In the genomic region with DNA sequence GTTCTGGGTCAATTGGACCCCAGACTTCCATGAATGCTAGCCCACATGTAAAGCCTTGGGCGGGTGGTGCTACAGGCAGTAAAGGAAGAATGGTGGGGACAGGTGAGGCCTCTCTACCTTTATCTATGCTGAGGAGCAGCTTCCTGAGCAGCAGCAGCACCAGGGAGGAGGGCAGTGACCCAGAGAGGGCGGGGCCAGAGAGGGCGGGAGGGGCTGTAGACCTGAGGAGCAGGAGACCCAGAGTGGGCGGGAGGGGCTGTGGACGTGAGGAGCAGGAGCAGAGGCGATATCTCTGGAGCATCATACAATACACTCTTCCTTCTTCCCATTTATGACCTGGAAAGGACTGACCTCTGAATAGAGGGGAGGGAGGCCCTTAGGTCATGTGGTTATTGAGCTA, we compare ENCODE assay signal across 24 cellular contexts.
DNase-seq lines count a peak whose midpoint lies in the region; ATAC-seq, FAIRE-seq and TF ChIP-seq lines count a peak whose summit lies in the region.
"Had no signal": no experiment of that assay in that cellular context is flagged by ENCODE, and none has a peak within 500 bp of the region (broad histone marks: within the 10 kb centered on the region; RNA-seq: fewer than 3 reads in every experiment).

No MANE protein-coding gene starts in this region.

- H3K4me3 Mint-ChIP-seq in endodermal cell: no peak overlapping the region
- H3K4me3 Mint-ChIP-seq: CD14-positive monocyte; CD4-positive, alpha-beta T cell; CD8-positive, alpha-beta memory T cell; HFFc6 had no signal

- TF ChIP-seq RAD21 in K562 (CRISPR knock-in tag; conservative IDR thresholded peaks at IDR 0.05 in 1 of 2, IDR thresholded peaks at IDR 0.05 in 1 of 2): no peak

- POLR2A ChIA-PET in K562 (lab: Yijun Ruan, JAX): no interaction called here

- no peaks in the 10 kb centered on the region for H4K20me1 ChIP-seq in K562 (replicated peaks; ENCODE audit: control insufficient read depth, insufficient read depth, low read length)
- H4K20me1 ChIP-seq: BLaER1 treated with 17β-estradiol and CSF1 and Interleukin-3, amounts not matched to agents 10 nM and 100 nM had no signal

- intact Hi-C loops in K562 (cut with micrococcal nuclease): no loop called here
- intact Hi-C loops in head of caudate nucleus (cut with DNase I): no loop called here

- no peaks in the 10 kb centered on the region for H3K4me1 Mint-ChIP-seq in endodermal cell
- H3K4me1 Mint-ChIP-seq: CD14-positive monocyte; CD8-positive, alpha-beta memory T cell had no signal

- H2AFZ ChIP-seq in K562 (ENCODE audit: low read depth, low read length): no peak overlapping the region

- no peak overlapping the region for H3K27ac Mint-ChIP-seq in endodermal cell
- H3K27ac Mint-ChIP-seq: CD14-positive monocyte; CD4-positive, alpha-beta T cell; CD8-positive, alpha-beta memory T cell; HFFc6 had no signal

- DNase-seq in H7 (peak; percentile 40), K562 (ENCODE audit: extremely low read depth in 1 of 4, low spot score in 3 of 4) (no peak), endodermal cell (peak; percentile 72), NCI-H82 (lab: John Stamatoyannopoulos, UW) (no peak), head of caudate nucleus (no peak)
- DNase-seq: 8988T; ACHN; AML-193; BE2C; Calu3; CD4-positive, alpha-beta T cell; CD8-positive, alpha-beta memory T cell; DMS53; DMS79 treated with DMSO at 0.1 percent for 48 hours; GF-D8; GOT3; HFFc6 had no signal

- 0% methylated on average over 3 of the region's 6 CpGs for WGBS in K562 (ENCODE audit: insufficient coverage, low coverage, missing lambda C conversion rate)
- WGBS in endodermal cell (ENCODE audit: insufficient coverage in 1 of 2, insufficient read length in 1 of 2), 2 experiments: 78% methylated on average over 6 of the region's 6 CpGs; no CpG with 5 or more reads in 1 of the 2 experiments

- no peaks in the 10 kb centered on the region for H3K9me3 ChIP-seq in K562 (replicated peaks; ENCODE audit: control insufficient read depth, insufficient read depth, low read depth, low read length)
- no peaks in the 10 kb centered on the region for H3K9me3 ChIP-seq in endodermal cell (ENCODE audit: control insufficient read depth, low read length)
- H3K9me3 ChIP-seq: A549, BE2C, HAP-1 had no signal

- CTCF ChIA-PET in K562 (lab: Yijun Ruan, JAX; ENCODE audit: low intra/inter-chr PET ratio): no interaction called here

- no peaks in the 10 kb centered on the region for H3K79me2 ChIP-seq in K562 (ENCODE audit: control insufficient read depth, insufficient read depth, low read length)

- TF ChIP-seq EP300 in K562 (IDR thresholded peaks at IDR 0.05; ENCODE audit: low read length): no peak

- H3K9ac ChIP-seq in K562 (ENCODE audit: insufficient read depth in 1 of 2, low read depth in 2 of 2, low read length in 2 of 2): no peak overlapping the region
- no peak overlapping the region for H3K9ac ChIP-seq in endodermal cell (ENCODE audit: extremely low read depth, low read length, poor library complexity, severe bottlenecking)
- H3K9ac ChIP-seq: BLaER1 treated with 17β-estradiol and CSF1 and Interleukin-3, amounts not matched to agents 10 nM and 100 nM had no signal

- H3K4me3 ChIP-seq in H7 (ENCODE audit: insufficient read depth, low read depth, low read length): no peak overlapping the region
- H3K4me3 ChIP-seq in K562: no peak overlapping the region
- H3K4me3 ChIP-seq in endodermal cell (ENCODE audit: low read length): no peak overlapping the region
- H3K4me3 ChIP-seq: A549; BLaER1 treated with 17β-estradiol and CSF1 and Interleukin-3, amounts not matched to agents 10 nM and 100 nM; HAP-1 had no signal

- no peaks in the 10 kb centered on the region for H3K27me3 ChIP-seq in H7 (ENCODE audit: control insufficient read depth, insufficient read depth, low read length)
- peaks cover 0 to 6% of the 10 kb centered on the region in 2 experiments; a peak in 1 of 5 replicates for H3K27me3 ChIP-seq in K562 (ENCODE audit: control insufficient read depth in 2 of 2, insufficient read depth in 2 of 2, low read length in 2 of 2)
- H3K27me3 ChIP-seq in endodermal cell (ENCODE audit: control insufficient read depth, insufficient read depth, low read length, poor library complexity, severe bottlenecking): no peaks in the 10 kb centered on the region
- H3K27me3 ChIP-seq: BE2C; BLaER1 treated with 17β-estradiol and CSF1 and Interleukin-3, amounts not matched to agents 10 nM and 100 nM had no signal

- TF ChIP-seq POLR2A in K562 (conservative IDR thresholded peaks at IDR 0.05): no peak

- in situ Hi-C loops in K562 (cut with MboI): no loop called here

- H3K9me3 Mint-ChIP-seq in endodermal cell: peaks cover 15% of the 10 kb centered on the region

- H3K36me3 Mint-ChIP-seq in endodermal cell (ENCODE audit: low read depth): no peaks in the 10 kb centered on the region
- H3K36me3 Mint-ChIP-seq: CD14-positive monocyte; CD8-positive, alpha-beta memory T cell had no signal

- H3K36me3 ChIP-seq in H7 (replicated peaks; ENCODE audit: control insufficient read depth, insufficient read depth, low read length) (no peaks in the 10 kb centered on the region), K562 (ENCODE audit: control insufficient read depth, insufficient read depth, low read length) (no peaks in the 10 kb centered on the region), endodermal cell (ENCODE audit: control insufficient read depth, insufficient read depth, low read length) (no peaks in the 10 kb centered on the region)
- H3K36me3 ChIP-seq: BE2C; BLaER1 treated with 17β-estradiol and CSF1 and Interleukin-3, amounts not matched to agents 10 nM and 100 nM; HAP-1 had no signal

- H3K27me3 Mint-ChIP-seq in endodermal cell (ENCODE audit: insufficient read depth): no peaks in the 10 kb centered on the region
- H3K27me3 Mint-ChIP-seq: CD4-positive, alpha-beta T cell; CD8-positive, alpha-beta memory T cell had no signal

- no peaks in the 10 kb centered on the region for H3K9me1 ChIP-seq in K562 (ENCODE audit: control insufficient read depth, insufficient read depth, low read length)

- no peak for FAIRE-seq in K562 (lab: Jason Lieb, UNC)
- FAIRE-seq: A549, GM12892 had no signal

- H3K27ac ChIP-seq in K562 (ENCODE audit: extremely low read depth, low read depth, low read length): no peak overlapping the region
- no peak overlapping the region for H3K27ac ChIP-seq in endodermal cell (ENCODE audit: low read depth, low read length)
- H3K27ac ChIP-seq: A549; BLaER1 treated with 17β-estradiol and CSF1 and Interleukin-3, amounts not matched to agents 10 nM and 100 nM had no signal

- H3K4me1 ChIP-seq in K562 (replicated peaks in 1 of 2; ENCODE audit: control insufficient read depth in 2 of 2, insufficient read depth in 2 of 2, low read length in 2 of 2): no peaks in the 10 kb centered on the region
- H3K4me1 ChIP-seq in endodermal cell (ENCODE audit: control insufficient read depth, insufficient read depth, low read length): no peaks in the 10 kb centered on the region
- H3K4me1 ChIP-seq: A549; BE2C; BLaER1 treated with 17β-estradiol and CSF1 and Interleukin-3, amounts not matched to agents 10 nM and 100 nM; HAP-1 had no signal

- ATAC-seq in K562 (peak; percentile 69), GM18511 (IDR thresholded peaks at IDR 0.05; ENCODE audit: unreplicated experiment) (no peak), GM19035 (IDR thresholded peaks at IDR 0.05; ENCODE audit: unreplicated experiment) (no peak)
- ATAC-seq: A549 had no signal

- TF ChIP-seq CTCF in K562 (IDR thresholded peaks at IDR 0.05 in 2 of 3, conservative IDR thresholded peaks at IDR 0.05 in 1 of 3; ENCODE audit: insufficient read depth in 2 of 3, low read depth in 1 of 3, low read length in 3 of 3): no peak
- no peak for TF ChIP-seq CTCF in endodermal cell (conservative IDR thresholded peaks at IDR 0.05)

- no TSS peak for BruUV-seq in K562 (replicated peaks; lab: Mats Ljungman, UMichigan)

- H3K4me2 ChIP-seq in K562 (ENCODE audit: insufficient read depth, low read length): no peak overlapping the region
- H3K4me2 ChIP-seq: A549; BLaER1 treated with 17β-estradiol and CSF1 and Interleukin-3, amounts not matched to agents 10 nM and 100 nM had no signal

TF ChIP-seq in K562, 482 proteins besides CTCF, POLR2A, EP300 and RAD21 (continues in another document):
- TF ChIP-seq, protein P1, sequence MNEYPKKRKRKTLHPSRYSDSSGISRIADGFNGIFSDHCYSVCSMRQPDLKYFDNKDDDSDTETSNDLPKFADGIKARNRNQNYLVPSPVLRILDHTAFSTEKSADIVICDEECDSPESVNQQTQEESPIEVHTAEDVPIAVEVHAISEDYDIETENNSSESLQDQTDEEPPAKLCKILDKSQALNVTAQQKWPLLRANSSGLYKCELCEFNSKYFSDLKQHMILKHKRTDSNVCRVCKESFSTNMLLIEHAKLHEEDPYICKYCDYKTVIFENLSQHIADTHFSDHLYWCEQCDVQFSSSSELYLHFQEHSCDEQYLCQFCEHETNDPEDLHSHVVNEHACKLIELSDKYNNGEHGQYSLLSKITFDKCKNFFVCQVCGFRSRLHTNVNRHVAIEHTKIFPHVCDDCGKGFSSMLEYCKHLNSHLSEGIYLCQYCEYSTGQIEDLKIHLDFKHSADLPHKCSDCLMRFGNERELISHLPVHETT (CRISPR knock-in tag; conservative IDR thresholded peaks at IDR 0.05 in 1 of 2, IDR thresholded peaks at IDR 0.05 in 1 of 2): no peak
- TF ChIP-seq ZNF445 (CRISPR knock-in tag; IDR thresholded peaks at IDR 0.05; ENCODE audit: low read depth) (no peak), ETS2 (tag; IDR thresholded peaks at IDR 0.05; ENCODE audit: borderline replicate concordance, poor library complexity, severe bottlenecking) (no peak), ZNF239 (CRISPR knock-in tag; IDR thresholded peaks at IDR 0.05) (no peak), ARHGAP35 (IDR thresholded peaks at IDR 0.05; ENCODE audit: partially characterized antibody) (no peak), ZNF24 (IDR thresholded peaks at IDR 0.05) (no peak), KDM4B (IDR thresholded peaks at IDR 0.05; ENCODE audit: borderline replicate concordance in 2 of 2, low read depth in 1 of 2) (no peak), HOXB6 (CRISPR knock-in tag; IDR thresholded peaks at IDR 0.05; ENCODE audit: borderline replicate concordance) (no peak), HDAC2 (IDR thresholded peaks at IDR 0.05) (no peak), SMARCE1 (IDR thresholded peaks at IDR 0.05) (no peak)
- TF ChIP-seq, protein P2, sequence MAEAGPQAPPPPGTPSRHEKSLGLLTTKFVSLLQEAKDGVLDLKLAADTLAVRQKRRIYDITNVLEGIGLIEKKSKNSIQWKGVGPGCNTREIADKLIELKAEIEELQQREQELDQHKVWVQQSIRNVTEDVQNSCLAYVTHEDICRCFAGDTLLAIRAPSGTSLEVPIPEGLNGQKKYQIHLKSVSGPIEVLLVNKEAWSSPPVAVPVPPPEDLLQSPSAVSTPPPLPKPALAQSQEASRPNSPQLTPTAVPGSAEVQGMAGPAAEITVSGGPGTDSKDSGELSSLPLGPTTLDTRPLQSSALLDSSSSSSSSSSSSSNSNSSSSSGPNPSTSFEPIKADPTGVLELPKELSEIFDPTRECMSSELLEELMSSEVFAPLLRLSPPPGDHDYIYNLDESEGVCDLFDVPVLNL (CRISPR knock-in tag; IDR thresholded peaks at IDR 0.05; ENCODE audit: low read depth): no peak

Comparison
In these comparisons a context has a peak if more than half of its experiments do, and no peak if none do; other contexts are left out.
1. DNase-seq: peak in H7 (single experiment) and endodermal cell (single experiment); none in K562 (0 of 4), NCI-H82 (single experiment) and head of caudate nucleus (0 of 42).